ENCODE assay signal across 10 cellular contexts in the genomic region with DNA sequence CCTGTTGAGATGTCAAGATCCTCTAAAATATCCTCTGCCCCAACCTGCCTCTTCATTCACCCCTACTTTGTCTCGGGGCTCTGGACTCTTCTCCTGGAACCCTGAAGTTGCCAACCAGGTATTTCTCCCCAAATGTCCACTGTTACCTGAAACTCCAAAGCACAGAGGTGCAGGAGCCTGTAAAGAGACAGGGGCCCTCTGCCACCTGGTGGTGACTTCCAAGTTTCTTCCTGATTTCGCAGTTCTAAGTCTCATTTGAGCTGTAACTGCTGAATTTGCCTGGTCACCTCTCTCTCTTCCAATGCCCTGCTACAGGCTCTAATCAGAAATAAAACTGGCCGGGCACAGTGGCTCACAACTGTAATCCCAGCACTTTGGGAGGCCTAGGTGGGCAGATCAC.
DNase-seq lines count a peak whose midpoint lies in the region; ATAC-seq and TF ChIP-seq lines count a peak whose summit lies in the region.
"Had no signal": no experiment of that assay in that cellular context is flagged by ENCODE, and none has a peak within 500 bp of the region (broad histone marks: within the 10 kb centered on the region; RNA-seq: fewer than 3 reads in every experiment).

No MANE protein-coding gene starts in this region.

- H3K36me3 ChIP-seq in BE2C: no peaks in the 10 kb centered on the region

- TF ChIP-seq CTCF in CD14-positive monocyte (IDR thresholded peaks at IDR 0.05) (peak; percentile 16), astrocyte of the cerebellum (IDR thresholded peaks at IDR 0.05; ENCODE audit: low read depth, low read length, missing control alignments) (peak; percentile 27), natural killer cell (IDR thresholded peaks at IDR 0.05) (no peak), BE2C (IDR thresholded peaks at IDR 0.05; ENCODE audit: low read depth, low read length) (no peak)

- H3K4me3 ChIP-seq in astrocyte of the cerebellum (ENCODE audit: low read depth, low read length): no peak overlapping the region
- H3K4me3 ChIP-seq in BE2C (ENCODE audit: low read depth, low read length): no peak overlapping the region

- DNase-seq in CD14-positive monocyte (ENCODE audit: low spot score): no peak
- peak; percentile 23 for DNase-seq in HEK293T (ENCODE audit: extremely low spot score)
- no peak for DNase-seq in astrocyte of the cerebellum (ENCODE audit: low read depth)
- DNase-seq in natural killer cell: no peak
- no peak for DNase-seq in activated CD8-positive, alpha-beta memory T cell treated with anti-CD3 and anti-CD28 coated beads for 24 hours
- no peak for DNase-seq in BE2C
- no peak for DNase-seq in hypothalamus (lab: John Stamatoyannopoulos, UW)
- DNase-seq in NCI-H146 (lab: John Stamatoyannopoulos, UW): no peak

- H3K4me1 Mint-ChIP-seq in CD14-positive monocyte (peaks cover 58% of the 10 kb centered on the region), natural killer cell (peaks cover 56 to 61% of the 10 kb centered on the region in 2 donors)

- H3K9me3 ChIP-seq in BE2C: no peaks in the 10 kb centered on the region

- in situ Hi-C loops in astrocyte of the cerebellum (cut with HindIII; ENCODE audit: low sequenced_read_pairs): no loop called here

- H3K27me3 Mint-ChIP-seq in CD14-positive monocyte (ENCODE audit: low read depth in 3 of 3) (peaks cover 0 to 2% (median 1%) of the 10 kb centered on the region in 3 donors), natural killer cell (ENCODE audit: low read depth in 2 of 2) (no peaks in the 10 kb centered on the region)
- H3K27me3 Mint-ChIP-seq: activated naive CD8-positive, alpha-beta T cell had no signal

- intact Hi-C loops in CD14-positive monocyte (cut with micrococcal nuclease) (loop anchor here in 1 of 2 donors (5.0 kb wide), 1 partner anchor 245 kb away; no protein-coding TSS in a partner anchor), natural killer cell (cut with micrococcal nuclease) (loop anchor here (10.0 kb wide), 1 partner anchor 133 kb away; no protein-coding TSS in a partner anchor)

- POLR2A ChIA-PET in HEK293T (lab: Yijun Ruan, JAX): no interaction called here

- H3K36me3 Mint-ChIP-seq in CD14-positive monocyte (peaks cover 58 to 79% of the 10 kb centered on the region in 2 donors), natural killer cell (peaks cover 5% of the 10 kb centered on the region)
- H3K36me3 Mint-ChIP-seq: activated naive CD8-positive, alpha-beta T cell had no signal

- H3K4me3 Mint-ChIP-seq in CD14-positive monocyte: no peak overlapping the region
- peak overlapping the region; percentile 60 for H3K4me3 Mint-ChIP-seq in natural killer cell
- H3K4me3 Mint-ChIP-seq: activated naive CD8-positive, alpha-beta T cell; T-helper 2 cell treated with Interferon-gamma antibody and Interleukin-4, amounts not matched to agents 5 μg/mL and 100 μg/mL, for 36 hours had no signal

- H3K9me3 Mint-ChIP-seq in CD14-positive monocyte (peaks cover 0 to 2% (median 0%) of the 10 kb centered on the region in 7 donors), natural killer cell (no peaks in the 10 kb centered on the region)
- H3K9me3 Mint-ChIP-seq: T-helper 2 cell treated with Interferon-gamma antibody and Interleukin-4, amounts not matched to agents 5 μg/mL and 100 μg/mL, for 36 hours had no signal

- peak overlapping the region; percentile 36 to 88 (median 58) for H3K27ac Mint-ChIP-seq in CD14-positive monocyte
- peak overlapping the region; percentile 83 to 88 for H3K27ac Mint-ChIP-seq in natural killer cell
- H3K27ac Mint-ChIP-seq: activated naive CD8-positive, alpha-beta T cell; T-helper 2 cell treated with Interferon-gamma antibody and Interleukin-4, amounts not matched to agents 5 μg/mL and 100 μg/mL, for 36 hours had no signal

- no peaks in the 10 kb centered on the region for H3K27me3 ChIP-seq in BE2C

- ATAC-seq in natural killer cell: peak in 1 of 3 donors; percentile 24

- CTCF ChIA-PET in HEK293T (lab: Yijun Ruan, JAX): interaction anchor here (0.6 to 1.6 kb wide), 3 partner anchors 11 to 227 kb away, joined by 3 to 10 read pairs (median 6); no protein-coding TSS in a partner anchor

- H3K4me1 ChIP-seq in BE2C: no peaks in the 10 kb centered on the region

TF ChIP-seq in HEK293T, 16 proteins besides CTCF, POLR2A, EP300 and RAD21:
- TF ChIP-seq FOXM1 (IDR thresholded peaks at IDR 0.05; ENCODE audit: borderline replicate concordance) (no peak), FOXK2 (IDR thresholded peaks at IDR 0.05) (no peak), BHLHE40 (IDR thresholded peaks at IDR 0.05; ENCODE audit: borderline replicate concordance) (no peak), SUZ12 (IDR thresholded peaks at IDR 0.05) (no peak), NFRKB (IDR thresholded peaks at IDR 0.05) (no peak), ARNT (IDR thresholded peaks at IDR 0.05) (no peak), LEF1 (IDR thresholded peaks at IDR 0.05; ENCODE audit: borderline replicate concordance) (no peak), TARDBP (IDR thresholded peaks at IDR 0.05) (no peak), CTBP1 (IDR thresholded peaks at IDR 0.05; ENCODE audit: borderline replicate concordance) (no peak), SP1 (IDR thresholded peaks at IDR 0.05) (no peak), ELF4 (IDR thresholded peaks at IDR 0.05) (no peak), FOXA1 (IDR thresholded peaks at IDR 0.05) (no peak), ZNF384 (IDR thresholded peaks at IDR 0.05) (no peak), HDGF (IDR thresholded peaks at IDR 0.05; ENCODE audit: borderline replicate concordance) (no peak), L3MBTL2 (conservative IDR thresholded peaks at IDR 0.05) (no peak)
- TF ChIP-seq, protein P1, sequence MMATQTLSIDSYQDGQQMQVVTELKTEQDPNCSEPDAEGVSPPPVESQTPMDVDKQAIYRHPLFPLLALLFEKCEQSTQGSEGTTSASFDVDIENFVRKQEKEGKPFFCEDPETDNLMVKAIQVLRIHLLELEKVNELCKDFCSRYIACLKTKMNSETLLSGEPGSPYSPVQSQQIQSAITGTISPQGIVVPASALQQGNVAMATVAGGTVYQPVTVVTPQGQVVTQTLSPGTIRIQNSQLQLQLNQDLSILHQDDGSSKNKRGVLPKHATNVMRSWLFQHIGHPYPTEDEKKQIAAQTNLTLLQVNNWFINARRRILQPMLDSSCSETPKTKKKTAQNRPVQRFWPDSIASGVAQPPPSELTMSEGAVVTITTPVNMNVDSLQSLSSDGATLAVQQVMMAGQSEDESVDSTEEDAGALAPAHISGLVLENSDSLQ (IDR thresholded peaks at IDR 0.05): no peak

Comparison
In these comparisons a context has a peak if more than half of its experiments do, and no peak if none do; other contexts are left out.
1. CTCF ChIP-seq: peak in CD14-positive monocyte (single experiment) and astrocyte of the cerebellum (single experiment); none in natural killer cell (single experiment) and BE2C (single experiment).